Comparison of ENCODE assay signal across 1 cellular context in genomic region chr13:40536443-40537113, GRCh38.
A peak's percentile ranks its signal among the peaks of the same experiment; 100 is the strongest.
TF ChIP-seq lines count a peak whose summit lies in the region.

No MANE protein-coding gene starts in this region.

TF ChIP-seq in HepG2, 621 proteins besides CTCF, POLR2A, EP300 and RAD21 (continued from another document and continues in another):
- peak; percentile 69; the same call in 1 of the 2 replicates for TF ChIP-seq ATF2 (CRISPR knock-in tag; IDR thresholded peaks at IDR 0.05)
- no peak for TF ChIP-seq ZNF674 (CRISPR knock-in tag; IDR thresholded peaks at IDR 0.05; ENCODE audit: low read depth)
- no peak for TF ChIP-seq ZNF672 (CRISPR knock-in tag; IDR thresholded peaks at IDR 0.05)
- peak; percentile 94 for TF ChIP-seq TFAP4 (IDR thresholded peaks at IDR 0.05; ENCODE audit: borderline replicate concordance, low read depth)
- peak; percentile 85; the same call in 1 of the 2 replicates for TF ChIP-seq ZNF331 (CRISPR knock-in tag; IDR thresholded peaks at IDR 0.05)
- no peak for TF ChIP-seq ZNF878 (CRISPR knock-in tag; IDR thresholded peaks at IDR 0.05)
- no peak for TF ChIP-seq ZFYVE20 (CRISPR knock-in tag; IDR thresholded peaks at IDR 0.05; ENCODE audit: borderline replicate concordance, low read depth)
- TF ChIP-seq MBNL3 (CRISPR knock-in tag; conservative IDR thresholded peaks at IDR 0.05), result no peak
- TF ChIP-seq ZNF512B (CRISPR knock-in tag; IDR thresholded peaks at IDR 0.05; ENCODE audit: borderline replicate concordance), result peak; percentile 67; the same call in 1 of the 2 replicates
- peak; percentile 41; the same call in 1 of the 2 replicates for TF ChIP-seq ZNF770 (CRISPR knock-in tag; IDR thresholded peaks at IDR 0.05)
- peak; percentile 83 for TF ChIP-seq ZSCAN29 (CRISPR knock-in tag; conservative IDR thresholded peaks at IDR 0.05)
- peak; percentile 52; the same call in 1 of the 2 replicates for TF ChIP-seq NFAT5 (CRISPR knock-in tag; IDR thresholded peaks at IDR 0.05)
- no peak for TF ChIP-seq FOXP1 (IDR thresholded peaks at IDR 0.05)
- peak; percentile 73; the same call in 1 of the 2 replicates for TF ChIP-seq FOXP1 (CRISPR knock-in tag; IDR thresholded peaks at IDR 0.05)
- no peak for TF ChIP-seq NFRKB (IDR thresholded peaks at IDR 0.05)
- TF ChIP-seq CC2D1A (CRISPR knock-in tag; IDR thresholded peaks at IDR 0.05), result no peak
- peak; percentile 63 for TF ChIP-seq NFIC (IDR thresholded peaks at IDR 0.05; ENCODE audit: low read length)
- peak; percentile 54; the same call in 1 of the 2 replicates for TF ChIP-seq ZNF232 (CRISPR knock-in tag; IDR thresholded peaks at IDR 0.05; ENCODE audit: borderline replicate concordance)
- TF ChIP-seq ZC3H4 (CRISPR knock-in tag; IDR thresholded peaks at IDR 0.05; ENCODE audit: borderline replicate concordance), result no peak
- TF ChIP-seq JDP2 (CRISPR knock-in tag; IDR thresholded peaks at IDR 0.05; ENCODE audit: borderline replicate concordance), result no peak
- TF ChIP-seq HOXA3 (CRISPR knock-in tag; IDR thresholded peaks at IDR 0.05), result peak; percentile 82
- no peak for TF ChIP-seq HNRNPUL1 (IDR thresholded peaks at IDR 0.05; ENCODE audit: low read depth, low read length)
- TF ChIP-seq SP140L (CRISPR knock-in tag; IDR thresholded peaks at IDR 0.05; ENCODE audit: borderline replicate concordance), result no peak
- TF ChIP-seq ZFX (CRISPR knock-in tag; IDR thresholded peaks at IDR 0.05; ENCODE audit: low read depth), result peak; percentile 61; the same call in 1 of the 2 replicates
- TF ChIP-seq ZBTB21 (CRISPR knock-in tag; IDR thresholded peaks at IDR 0.05), result peak; percentile 47
- TF ChIP-seq RNF2 (conservative IDR thresholded peaks at IDR 0.05; ENCODE audit: low read depth), result 0 out of 2 replicates have a peak, but pooled peaks have one; percentile 51
- TF ChIP-seq SALL1 (CRISPR knock-in tag; IDR thresholded peaks at IDR 0.05), result peak; percentile 93
- 0 out of 2 replicates have a peak, but pooled peaks have one; percentile 44 for TF ChIP-seq ZNF441 (CRISPR knock-in tag; IDR thresholded peaks at IDR 0.05; ENCODE audit: borderline replicate concordance)
- TF ChIP-seq ZNF160 (CRISPR knock-in tag; IDR thresholded peaks at IDR 0.05), result no peak; the same call in 1 of the 2 replicates
- peak; percentile 62 for TF ChIP-seq PHF5A (CRISPR knock-in tag; IDR thresholded peaks at IDR 0.05; ENCODE audit: low read depth, unreplicated experiment)
- 0 out of 2 replicates have a peak, but pooled peaks have one; percentile 36 for TF ChIP-seq ZMYM2 (CRISPR knock-in tag; IDR thresholded peaks at IDR 0.05)
- peak; percentile 39 for TF ChIP-seq ZFP91 (CRISPR knock-in tag; IDR thresholded peaks at IDR 0.05; ENCODE audit: borderline replicate concordance)
- no peak for TF ChIP-seq CHD4 (IDR thresholded peaks at IDR 0.05; ENCODE audit: borderline replicate concordance, low read length)
- peak; percentile 38; the same call in 1 of the 2 replicates for TF ChIP-seq DMAP1 (CRISPR knock-in tag; IDR thresholded peaks at IDR 0.05)
- TF ChIP-seq CENPBD1 (CRISPR knock-in tag; IDR thresholded peaks at IDR 0.05; ENCODE audit: borderline replicate concordance, low read depth), result no peak
- TF ChIP-seq RARG (CRISPR knock-in tag; IDR thresholded peaks at IDR 0.05; ENCODE audit: low read depth), result no peak
- no peak; the same call in 1 of the 2 replicates for TF ChIP-seq MXD3 (CRISPR knock-in tag; IDR thresholded peaks at IDR 0.05)
- TF ChIP-seq PCBP2 (optimal IDR thresholded peaks at IDR 0.05; ENCODE audit: low read depth, low read length, poor library complexity, severe bottlenecking), result no peak
- 0 out of 2 replicates have a peak, but pooled peaks have one; percentile 44 for TF ChIP-seq FLYWCH1 (CRISPR knock-in tag; IDR thresholded peaks at IDR 0.05)
- no peak for TF ChIP-seq ZC3H13 (CRISPR knock-in tag; IDR thresholded peaks at IDR 0.05)
- no peak for TF ChIP-seq SCMH1 (CRISPR knock-in tag; IDR thresholded peaks at IDR 0.05; ENCODE audit: borderline replicate concordance)
- no peak for TF ChIP-seq THAP8 (CRISPR knock-in tag; IDR thresholded peaks at IDR 0.05; ENCODE audit: borderline replicate concordance)
- TF ChIP-seq TBX3 (IDR thresholded peaks at IDR 0.05; ENCODE audit: borderline replicate concordance), result peak; percentile 66; the same call in 1 of the 2 replicates
- no peak for TF ChIP-seq DDIT3 (CRISPR knock-in tag; IDR thresholded peaks at IDR 0.05)
